Comparison of ENCODE assay signal across 8 cellular contexts in the genomic region with DNA sequence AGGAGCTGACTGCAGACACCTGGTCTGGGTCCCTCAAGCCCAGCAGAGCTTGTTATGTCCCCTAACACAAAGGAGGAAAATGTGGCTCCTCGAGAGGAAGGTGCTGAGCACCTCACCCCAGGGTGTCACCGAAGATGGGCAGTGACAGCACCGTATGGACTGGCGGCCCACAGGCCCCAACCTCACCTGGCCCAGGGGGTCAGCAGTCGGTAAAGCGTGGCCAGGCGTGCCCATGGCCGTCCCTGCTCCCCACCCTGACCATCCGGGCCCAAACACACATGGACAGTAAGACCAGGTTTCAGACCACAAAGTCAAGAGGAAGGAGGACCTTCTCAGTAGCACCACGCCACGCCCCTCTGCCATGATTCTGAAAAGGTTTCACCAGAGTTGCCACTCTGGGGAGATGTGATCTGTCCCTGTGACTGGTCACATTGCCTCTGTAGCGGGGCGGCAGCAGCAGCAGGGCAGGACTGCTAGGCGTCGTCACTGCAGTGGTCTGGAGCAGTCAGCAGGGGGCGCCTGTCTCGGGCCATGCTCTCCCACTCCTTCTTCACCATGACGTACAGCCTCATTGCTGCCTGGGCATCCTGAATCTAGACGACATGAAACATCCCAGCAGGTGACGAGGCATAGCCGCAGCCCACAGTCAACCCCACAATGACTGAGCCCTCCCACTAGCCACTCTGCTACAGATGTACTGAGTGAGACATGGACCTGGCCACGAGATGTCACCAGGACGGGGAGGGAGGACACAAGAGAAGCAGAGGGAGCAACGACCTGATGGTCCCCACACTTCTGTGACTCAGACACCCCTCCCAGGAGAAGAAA. TPM values are rescaled to one million over a fixed set of nuclear protein-coding genes. Genes with fewer than 3 reads are reported as not detected.
DNase-seq lines count a peak whose midpoint lies in the region; ATAC-seq, FAIRE-seq and TF ChIP-seq lines count a peak whose summit lies in the region.

No MANE protein-coding gene starts in this region.

- no peaks in the 10 kb centered on the region for H3K9me3 ChIP-seq in NT2/D1 (ENCODE audit: insufficient read depth, low read length)
- H3K9me3 ChIP-seq in H1 (ENCODE audit: insufficient read depth in 2 of 2, low read depth in 1 of 2, low read length in 1 of 2), result no peaks in the 10 kb centered on the region

- peaks cover 15 to 20% of the 10 kb centered on the region in 2 experiments for H4K20me1 ChIP-seq in H1 (replicated peaks in 1 of 2; ENCODE audit: control insufficient read depth in 1 of 2, insufficient read depth in 2 of 2, low read length in 2 of 2)

- H2BK15ac ChIP-seq in H1 (ENCODE audit: low read length), result no peak overlapping the region

- H2BK5ac ChIP-seq in H1 (ENCODE audit: low read depth, low read length), result 0 out of 2 replicates have a peak overlapping the region, but pooled peaks have one; percentile 35

- H3K9ac ChIP-seq in NT2/D1 (ENCODE audit: insufficient read length, low read depth) (no peak overlapping the region), H1 (replicated peaks in 1 of 4; ENCODE audit: extremely low read depth in 1 of 4, low read depth in 3 of 4, low read length in 3 of 4) (no peak overlapping the region)

- no peaks in the 10 kb centered on the region for H3K79me2 ChIP-seq in H1 (ENCODE audit: control insufficient read depth in 1 of 2, insufficient read depth in 2 of 2, low read length in 2 of 2)

- no peaks in the 10 kb centered on the region for H3K27me3 ChIP-seq in GM06990 (replicated peaks; ENCODE audit: control insufficient read depth, insufficient read depth, low read length)
- H3K27me3 ChIP-seq in NT2/D1 (ENCODE audit: insufficient read depth, insufficient read length), result no peaks in the 10 kb centered on the region
- H3K27me3 ChIP-seq in H1 (replicated peaks in 1 of 4; ENCODE audit: control insufficient read depth in 3 of 4, extremely low read depth in 1 of 4, insufficient read depth in 3 of 4, low read length in 3 of 4), result no peaks in the 10 kb centered on the region

- H3K36me3 ChIP-seq in GM06990 (ENCODE audit: control insufficient read depth, insufficient read depth, low read length) (peaks cover 43% of the 10 kb centered on the region), NT2/D1 (ENCODE audit: insufficient read depth, insufficient read length, low read length) (peaks cover 97% of the 10 kb centered on the region), H1 (ENCODE audit: control insufficient read depth in 2 of 4, insufficient read depth in 4 of 4, low read length in 3 of 4) (peaks cover 17 to 48% (median 34%) of the 10 kb centered on the region in 4 experiments; a peak in 7 of 8 replicates)

- no peak overlapping the region for H3K18ac ChIP-seq in H1 (ENCODE audit: extremely low read depth, low read length)

- no peak overlapping the region for H3K4ac ChIP-seq in H1 (replicated peaks; ENCODE audit: insufficient read length, low read depth, low read length)

- H4K91ac ChIP-seq in H1 (replicated peaks; ENCODE audit: insufficient read length, low read length), result no peak overlapping the region

- POLR2A ChIA-PET in H1 (lab: Charles Lee; ENCODE audit: partially characterized antibody), result interaction anchor here (5.6 kb wide), 1 partner anchor 9 kb away, joined by 31 read pairs; no protein-coding TSS in a partner anchor

- DNase-seq in GM06990 (ENCODE audit: extremely low read depth, insufficient read length), result peak; percentile 73
- DNase-seq in NT2/D1 (ENCODE audit: low read depth, low spot score), result peak; percentile 64
- peak; percentile 41 for DNase-seq in activated CD8-positive, alpha-beta memory T cell treated with anti-CD3 and anti-CD28 coated beads, Interleukin-2, amount 50 U/mL, for 1 hour (ENCODE audit: extremely low read depth)
- DNase-seq in H1 (ENCODE audit: low read depth in 1 of 2, low spot score in 2 of 2), result peak; percentile 49 to 89
- peak; percentile 44 for DNase-seq in middle frontal gyrus (ENCODE audit: extremely low spot score, low spot score)
- DNase-seq in stimulated activated CD8-positive, alpha-beta memory T cell treated with anti-CD3 and anti-CD28 coated beads, Interleukin-4, amount 100 ng/mL, for 1 hour (ENCODE audit: low read depth in 2 of 2, low spot score in 1 of 2), result peak; percentile 44 to 63

- ATAC-seq in HG03442 (IDR thresholded peaks at IDR 0.05; ENCODE audit: unreplicated experiment) (peak; percentile 61), GM18519 (IDR thresholded peaks at IDR 0.05; ENCODE audit: low FRiP score, unreplicated experiment) (no peak)

- H2AFZ ChIP-seq in H1 (ENCODE audit: low read length), result no peak overlapping the region

- no peak overlapping the region for H3K4me2 ChIP-seq in H1 (ENCODE audit: insufficient read depth in 1 of 2, low read depth in 2 of 2, low read length in 2 of 2)

- no peak overlapping the region for H2BK20ac ChIP-seq in H1 (ENCODE audit: low read length)

- CTCF ChIA-PET in H1 (lab: Charles Lee; ENCODE audit: partially characterized antibody), result interaction anchor here (0.6 to 4.6 kb wide), 13 partner anchors 9 to 185 kb away, joined by 3 to 32 read pairs (median 4); a partner anchor contains a TSS

- no peak overlapping the region for H2AK5ac ChIP-seq in H1 (ENCODE audit: low read depth, low read length)

- 75% methylated on average over 21 of the region's 24 CpGs; no CpG with 5 or more reads in 1 of the 2 experiments for WGBS in H1 (ENCODE audit: extremely low coverage in 1 of 2, insufficient coverage in 1 of 2, insufficient read length in 1 of 2, insufficient replicate concordance in 2 of 2, low coverage in 1 of 2, low lambda C conversion rate in 2 of 2, missing lambda C conversion rate in 1 of 2), 2 experiments

- TF ChIP-seq CTCF in GM06990 (IDR thresholded peaks at IDR 0.05; ENCODE audit: insufficient read depth, low read length, poor library complexity, severe bottlenecking), result peak; percentile 95
- TF ChIP-seq CTCF in H1 (IDR thresholded peaks at IDR 0.05; ENCODE audit: control extremely low read depth in 1 of 3, insufficient read depth in 1 of 3, low read depth in 1 of 3, low read length in 3 of 3), result peak in 2 of 3 experiments; percentile 86 to 98; a peak in 3 of 4 replicates

- H3K14ac ChIP-seq in H1 (ENCODE audit: insufficient read length), result no peak overlapping the region

- 0 out of 2 replicates have a peak, but pooled peaks cover 3% of the 10 kb centered on the region for H3K79me1 ChIP-seq in H1 (ENCODE audit: low read depth, low read length)

- H3K4me3 ChIP-seq in GM06990 (replicated peaks; ENCODE audit: low read depth, low read length), result no peak overlapping the region
- no peak overlapping the region for H3K4me3 ChIP-seq in NT2/D1 (ENCODE audit: insufficient read length, low read depth)
- H3K4me3 ChIP-seq in H1 (ENCODE audit: extremely low read depth in 1 of 4, insufficient read depth in 2 of 4, low read depth in 3 of 4, low read length in 4 of 4), result no peak overlapping the region

- no peak overlapping the region for H2BK120ac ChIP-seq in H1 (replicated peaks; ENCODE audit: low read depth, low read length)

- H3K23ac ChIP-seq in H1 (ENCODE audit: insufficient read length), result no peak overlapping the region

- peak; percentile 32 for FAIRE-seq in H1 (lab: Jason Lieb, UNC)

- H3K4me1 ChIP-seq in NT2/D1 (ENCODE audit: insufficient read depth, insufficient read length) (peaks cover 2% of the 10 kb centered on the region), H1 (replicated peaks in 1 of 4; ENCODE audit: control insufficient read depth in 3 of 4, insufficient read depth in 4 of 4, low read length in 3 of 4) (no peaks in the 10 kb centered on the region)

- peak; percentile 55 to 60 for TF ChIP-seq RAD21 in H1 (IDR thresholded peaks at IDR 0.05 in 1 of 2, conservative IDR thresholded peaks at IDR 0.05 in 1 of 2; ENCODE audit: low read depth in 2 of 2, low read length in 2 of 2)

- H3K56ac ChIP-seq in H1 (replicated peaks; ENCODE audit: insufficient read length, low read depth, low read length), result no peak overlapping the region

- TF ChIP-seq POLR2A in H1 (IDR thresholded peaks at IDR 0.05; ENCODE audit: control extremely low read depth in 1 of 2, low read depth in 2 of 2, low read length in 2 of 2), result no peak

- H4K5ac ChIP-seq in H1 (ENCODE audit: insufficient read length, low read depth, low read length), result no peak overlapping the region

- no peaks in the 10 kb centered on the region for H3K23me2 ChIP-seq in H1 (ENCODE audit: low read depth, low read length)

- peak overlapping the region; percentile 4; the same call in 1 of the 2 replicates for H4K8ac ChIP-seq in H1 (ENCODE audit: extremely low read depth, insufficient read depth, low read length)

- no peak overlapping the region for H2BK12ac ChIP-seq in H1 (ENCODE audit: low read depth, low read length)

- no peak for TF ChIP-seq EP300 in H1 (IDR thresholded peaks at IDR 0.05; ENCODE audit: borderline replicate concordance in 1 of 2, low read depth in 2 of 2, low read length in 2 of 2)

- no peak overlapping the region for H3K27ac ChIP-seq in H1 (ENCODE audit: low read depth, low read length)

RNA-seq across cellular contexts. Expression of a gene that starts 11.1 kb away (rescaled TPM):
- total RNA-seq in H1 (2021; fragmentation: NEBNext Ultra II Directional; extraction: Animal tissue kit (Norgen Biotek cat#: 25700)), result 37.7 and 38.3 TPM in 2 replicates
- 19.1 and 27.2 TPM in 2 replicates for polyA plus RNA-seq in H1 (2011; rRNA removed)
- 32.0 TPM for polyA plus RNA-seq in H1 (2011; cell fraction: cytosol; rRNA removed)
- 25.6 TPM for polyA plus RNA-seq in H1 (2011; cell fraction: nucleus; rRNA removed)
- polyA plus RNA-seq in H1 (2012, experiment 1 of 2), result 29.8 to 38.9 TPM (median 35.9 TPM) in 4 replicates
- 16.3 TPM for polyA plus RNA-seq in H1 (2012, experiment 2 of 2)
- polyA plus RNA-seq in H1 (2013, experiment 1 of 2), result 33.0 TPM
- 32.0 TPM for polyA plus RNA-seq in H1 (2013, experiment 2 of 2)
- polyA minus RNA-seq in H1 (2011; rRNA and poly(A)+ RNA removed), result 16.0 and 19.0 TPM in 2 replicates
- polyA minus RNA-seq in H1 (2011; cell fraction: cytosol; rRNA and poly(A)+ RNA removed), result 18.6 TPM
- polyA minus RNA-seq in H1 (2011; cell fraction: nucleus; rRNA and poly(A)+ RNA removed), result 12.3 TPM

RNA-seq across cellular contexts. Expression of a gene that starts 15.5 kb away (rescaled TPM):
- 5.1 and 5.8 TPM in 2 replicates for total RNA-seq in H1 (2021; fragmentation: NEBNext Ultra II Directional; extraction: Animal tissue kit (Norgen Biotek cat#: 25700))
- polyA plus RNA-seq in H1 (2011; rRNA removed), result 4.4 and 6.6 TPM in 2 replicates
- 7.0 TPM for polyA plus RNA-seq in H1 (2011; cell fraction: cytosol; rRNA removed)
- polyA plus RNA-seq in H1 (2011; cell fraction: nucleus; rRNA removed), result 44.8 TPM
- 6.3 to 11.9 TPM (median 9.7 TPM) in 4 replicates for polyA plus RNA-seq in H1 (2012, experiment 1 of 2)
- 3.8 TPM for polyA plus RNA-seq in H1 (2012, experiment 2 of 2)
- polyA plus RNA-seq in H1 (2013, experiment 1 of 2), result 2.4 TPM
- polyA plus RNA-seq in H1 (2013, experiment 2 of 2), result 2.8 TPM
- polyA minus RNA-seq in H1 (2011; rRNA and poly(A)+ RNA removed), result 1.5 and 2.2 TPM in 2 replicates
- 2.0 TPM for polyA minus RNA-seq in H1 (2011; cell fraction: cytosol; rRNA and poly(A)+ RNA removed)
- polyA minus RNA-seq in H1 (2011; cell fraction: nucleus; rRNA and poly(A)+ RNA removed), result 5.4 TPM

RNA-seq across cellular contexts. Expression of a gene that starts 30.5 kb away (rescaled TPM):
- total RNA-seq in H1 (2021; fragmentation: NEBNext Ultra II Directional; extraction: Animal tissue kit (Norgen Biotek cat#: 25700)), result not detected in 2 replicates
- polyA plus RNA-seq in H1 (2011; rRNA removed), result 0.26 and 0.55 TPM in 2 replicates
- 0.23 TPM for polyA plus RNA-seq in H1 (2011; cell fraction: cytosol; rRNA removed)
- 0.41 TPM for polyA plus RNA-seq in H1 (2011; cell fraction: nucleus; rRNA removed)
- polyA plus RNA-seq in H1 (2012, experiment 1 of 2), result 0.08 to 0.95 TPM (median 0.52 TPM) in 4 replicates
- not detected for polyA plus RNA-seq in H1 (2012, experiment 2 of 2)
- 0.34 TPM for polyA plus RNA-seq in H1 (2013, experiment 1 of 2)
- 0.11 TPM for polyA plus RNA-seq in H1 (2013, experiment 2 of 2)
- 0.44 TPM in 1 of 2 replicates, not detected in the other for polyA minus RNA-seq in H1 (2011; rRNA and poly(A)+ RNA removed)
- not detected for polyA minus RNA-seq in H1 (2011; cell fraction: cytosol; rRNA and poly(A)+ RNA removed)
- polyA minus RNA-seq in H1 (2011; cell fraction: nucleus; rRNA and poly(A)+ RNA removed), result not detected

RNA-seq across cellular contexts. Expression of a gene that starts 30.8 kb away (rescaled TPM):
- 167 and 182 TPM in 2 replicates for total RNA-seq in H1 (2021; fragmentation: NEBNext Ultra II Directional; extraction: Animal tissue kit (Norgen Biotek cat#: 25700))
- polyA plus RNA-seq in H1 (2011; rRNA removed), result 176 and 201 TPM in 2 replicates
- 154 TPM for polyA plus RNA-seq in H1 (2011; cell fraction: cytosol; rRNA removed)
- 157 TPM for polyA plus RNA-seq in H1 (2011; cell fraction: nucleus; rRNA removed)
- polyA plus RNA-seq in H1 (2012, experiment 1 of 2), result 106 to 169 TPM (median 151 TPM) in 4 replicates
- 213 TPM for polyA plus RNA-seq in H1 (2012, experiment 2 of 2)
- polyA plus RNA-seq in H1 (2013, experiment 1 of 2), result 201 TPM
- 241 TPM for polyA plus RNA-seq in H1 (2013, experiment 2 of 2)
- 172 and 179 TPM in 2 replicates for polyA minus RNA-seq in H1 (2011; rRNA and poly(A)+ RNA removed)
- 105 TPM for polyA minus RNA-seq in H1 (2011; cell fraction: cytosol; rRNA and poly(A)+ RNA removed)
- polyA minus RNA-seq in H1 (2011; cell fraction: nucleus; rRNA and poly(A)+ RNA removed), result 58.2 TPM

RNA-seq across cellular contexts. Expression of a gene that starts 50.3 kb away (rescaled TPM):
- 36.6 and 42.1 TPM in 2 replicates for total RNA-seq in H1 (2021; fragmentation: NEBNext Ultra II Directional; extraction: Animal tissue kit (Norgen Biotek cat#: 25700))
- polyA plus RNA-seq in H1 (2011; rRNA removed), result 37.7 and 54.4 TPM in 2 replicates
- 55.5 TPM for polyA plus RNA-seq in H1 (2011; cell fraction: cytosol; rRNA removed)
- polyA plus RNA-seq in H1 (2011; cell fraction: nucleus; rRNA removed), result 45.1 TPM
- 47.7 to 62.2 TPM (median 55.5 TPM) in 4 replicates for polyA plus RNA-seq in H1 (2012, experiment 1 of 2)
- 29.1 TPM for polyA plus RNA-seq in H1 (2012, experiment 2 of 2)
- polyA plus RNA-seq in H1 (2013, experiment 1 of 2), result 39.1 TPM
- polyA plus RNA-seq in H1 (2013, experiment 2 of 2), result 40.7 TPM
- 6.6 and 9.0 TPM in 2 replicates for polyA minus RNA-seq in H1 (2011; rRNA and poly(A)+ RNA removed)
- polyA minus RNA-seq in H1 (2011; cell fraction: cytosol; rRNA and poly(A)+ RNA removed), result 24.4 TPM
- 13.3 TPM for polyA minus RNA-seq in H1 (2011; cell fraction: nucleus; rRNA and poly(A)+ RNA removed)
